Comparison of ENCODE assay signal across 8 cellular contexts in the genomic region with DNA sequence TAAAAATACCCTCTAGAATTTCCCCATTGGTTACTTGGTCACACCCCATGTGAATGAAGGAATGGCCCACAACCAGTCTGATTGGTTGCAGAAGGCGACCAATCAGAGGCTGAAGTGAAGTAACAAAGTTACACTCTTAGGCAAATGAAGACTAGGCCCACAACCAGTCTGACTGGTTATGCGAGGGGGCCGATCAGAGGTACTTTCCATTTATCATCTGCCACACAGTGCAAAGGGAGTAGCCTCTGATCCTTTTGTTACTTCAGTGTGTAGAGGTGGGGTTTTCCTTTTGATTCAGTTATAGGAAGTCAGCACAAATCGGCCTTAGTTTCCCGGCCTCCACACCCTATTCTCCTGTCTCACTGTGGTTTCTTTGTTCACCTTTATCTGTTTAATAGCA.
DNase-seq lines count a peak whose midpoint lies in the region; ATAC-seq and TF ChIP-seq lines count a peak whose summit lies in the region.

No MANE protein-coding gene starts in this region.

- peak overlapping the region; percentile 27 for H2AFZ ChIP-seq in SU-DHL-6 (ENCODE audit: low read depth, low read length, severe bottlenecking)

- WGBS in testis, 2 donors, result 49 to 61% methylated on average over 5 of the region's 5 CpGs

- ATAC-seq in HG02943 (IDR thresholded peaks at IDR 0.05; ENCODE audit: low read depth, unreplicated experiment), result peak; percentile 80

- TF ChIP-seq CTCF in SU-DHL-6 (IDR thresholded peaks at IDR 0.05; ENCODE audit: insufficient read depth, low read length, poor library complexity, severe bottlenecking), result no peak
- TF ChIP-seq CTCF in testis (IDR thresholded peaks at IDR 0.05), result no peak
- no peak for TF ChIP-seq CTCF in foreskin fibroblast (IDR thresholded peaks at IDR 0.05; ENCODE audit: low read depth, low read length)

- H4K20me1 ChIP-seq in SU-DHL-6 (ENCODE audit: low read depth, low read length), result no peaks in the 10 kb centered on the region

- H3K27me3 ChIP-seq in SU-DHL-6 (ENCODE audit: low read length) (no peaks in the 10 kb centered on the region), testis (no peaks in the 10 kb centered on the region)

- no peak for TF ChIP-seq POLR2A in testis (IDR thresholded peaks at IDR 0.05)

- H3K27ac ChIP-seq in SU-DHL-6 (ENCODE audit: low read depth, low read length) (no peak overlapping the region), testis (no peak overlapping the region)

- no peaks in the 10 kb centered on the region for H3K9me2 ChIP-seq in SU-DHL-6 (replicated peaks; ENCODE audit: insufficient read depth, low read length)

- peak; percentile 18 to 22 for DNase-seq in activated CD4-positive, alpha-beta T cell treated with anti-CD3 and anti-CD28 coated beads for 24 hours (ENCODE audit: low read depth in 2 of 2)
- no peak for DNase-seq in activated CD4-positive, alpha-beta T cell treated with anti-CD3 and anti-CD28 coated beads for 1 hour
- DNase-seq in iPS DF 19.7 (ENCODE audit: low read depth, low spot score), result peak; percentile 90
- peak; percentile 73 for DNase-seq in testis
- DNase-seq in foreskin fibroblast, result no peak
- DNase-seq in NCI-H1105 treated with DMSO at 0.1 percent for 48 hours (lab: John Stamatoyannopoulos, UW), result no peak

- no peak overlapping the region for H3K9ac ChIP-seq in SU-DHL-6 (ENCODE audit: low read length)

- H3F3A ChIP-seq in SU-DHL-6 (ENCODE audit: insufficient read depth), result no peaks in the 10 kb centered on the region

- no peaks in the 10 kb centered on the region for H3K79me2 ChIP-seq in SU-DHL-6 (ENCODE audit: insufficient read depth, low read length)

- peaks cover 7% of the 10 kb centered on the region for H3K4me1 ChIP-seq in testis

- no peaks in the 10 kb centered on the region for H3K36me3 ChIP-seq in SU-DHL-6 (ENCODE audit: low read length)
- H3K36me3 ChIP-seq in testis (ENCODE audit: low read depth, missing control alignments), result no peaks in the 10 kb centered on the region

- intact Hi-C loops in testis (cut with DNase I; ENCODE audit: low total_unique reads), result no loop called here

- H3K4me3 ChIP-seq in SU-DHL-6 (ENCODE audit: insufficient read depth, low read length, poor library complexity, severe bottlenecking) (no peak overlapping the region), testis (no peak overlapping the region), foreskin fibroblast (ENCODE audit: low read depth in 1 of 2, low read length in 2 of 2) (no peak overlapping the region)

- H3K9me3 ChIP-seq in SU-DHL-6 (ENCODE audit: insufficient read depth, low read length) (no peaks in the 10 kb centered on the region), testis (no peaks in the 10 kb centered on the region)

- H3K4me2 ChIP-seq in SU-DHL-6 (ENCODE audit: low read depth, low read length, poor library complexity, severe bottlenecking), result no peak overlapping the region

Comparison
In these comparisons a context has a peak if more than half of its experiments do, and no peak if none do; other contexts are left out.
1. DNase-seq: peak in activated CD4-positive, alpha-beta T cell treated with anti-CD3 and anti-CD28 coated beads for 24 hours (2 of 2), iPS DF 19.7 (single experiment) and testis (single experiment); none in activated CD4-positive, alpha-beta T cell treated with anti-CD3 and anti-CD28 coated beads for 1 hour (single experiment), foreskin fibroblast (0 of 2) and NCI-H1105 treated with DMSO at 0.1 percent for 48 hours (single experiment).